6 cellular contexts compared by ENCODE assay signal in the genomic region with DNA sequence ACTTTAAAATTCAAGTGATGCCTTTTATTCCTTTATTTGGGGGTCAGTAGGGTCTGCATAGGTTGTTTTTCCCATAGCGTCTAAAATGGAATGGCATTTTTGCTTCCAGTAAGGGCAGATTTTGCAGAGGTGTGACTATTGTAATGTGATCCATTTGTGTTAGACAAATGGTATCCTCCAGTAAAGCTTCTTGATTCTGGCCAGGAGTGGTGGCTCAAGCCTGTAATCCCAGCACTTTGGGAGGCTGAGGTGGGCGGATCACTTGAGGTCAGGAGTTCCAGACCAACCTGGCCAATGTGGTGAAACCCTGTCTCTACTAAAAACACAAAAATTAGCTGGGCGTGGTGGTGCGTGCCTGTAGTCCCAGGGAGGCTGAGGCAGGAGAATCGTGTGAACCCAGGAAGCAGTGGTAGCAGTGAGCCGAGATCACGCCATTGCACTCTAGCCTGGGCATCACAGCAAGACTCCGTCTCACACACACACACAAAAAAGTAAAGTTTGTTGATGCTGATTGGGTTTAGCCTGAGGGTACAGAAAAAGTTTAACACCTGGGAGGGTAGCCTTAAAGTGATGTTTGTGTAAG. TPM values are rescaled to one million over a fixed set of nuclear protein-coding genes. Genes with fewer than 3 reads are reported as not detected.
DNase-seq lines count a peak whose midpoint lies in the region; ATAC-seq and TF ChIP-seq lines count a peak whose summit lies in the region.
"Not testable (repeated sequence)": the region's sequence is repeated elsewhere in the genome, so short reads cannot be mapped to it uniquely, and the experiment has no call there.

No MANE protein-coding gene starts in this region.

- H3K4me3 ChIP-seq in HUES48 (ENCODE audit: low read depth, low read length) = peak overlapping the region; percentile 51
- peak overlapping the region; percentile 42 for H3K4me3 ChIP-seq in effector memory CD4-positive, alpha-beta T cell (ENCODE audit: insufficient read depth, low read depth, low read length, poor library complexity, severe bottlenecking)
- peak overlapping the region; percentile 37 to 46 for H3K4me3 ChIP-seq in prostate gland
- H3K4me3 ChIP-seq in aorta (ENCODE audit: low read length in 2 of 2) = peak overlapping the region; percentile 41 to 49

- TF ChIP-seq POLR2A in prostate gland (IDR thresholded peaks at IDR 0.05) = peak; percentile 8

- H3K27me3 ChIP-seq in HUES48 (ENCODE audit: control insufficient read depth, insufficient read depth, low read length); effector memory CD4-positive, alpha-beta T cell (replicated peaks; ENCODE audit: control insufficient read depth, insufficient read depth, low read length, poor library complexity, severe bottlenecking); layer of hippocampus (ENCODE audit: control insufficient read depth, insufficient read depth, low read length); prostate gland (replicated peaks; ENCODE audit: insufficient read depth); aorta (ENCODE audit: control insufficient read depth in 1 of 2, insufficient read depth in 2 of 2, low read length in 1 of 2): not testable (repeated sequence)

- not testable (repeated sequence) for ATAC-seq in aorta (ENCODE audit: low FRiP score)

- peak; percentile 32 to 36 for DNase-seq in activated T-cell treated with anti-CD3 and anti-CD28 coated beads, Interleukin-2, amount 50 U/mL, for 48 hours
- not testable (repeated sequence) for DNase-seq in effector memory CD4-positive, alpha-beta T cell; prostate gland (ENCODE audit: low spot score)
- peak; percentile 31 to 40 for DNase-seq in aorta

- not testable (repeated sequence) for TF ChIP-seq CTCF in prostate gland (IDR thresholded peaks at IDR 0.05)

- intact Hi-C loops in prostate gland (cut with DNase I); aorta (cut with DNase I): not testable (repeated sequence)

- WGBS in prostate gland = 40% methylated on average over 8 of the region's 8 CpGs
- WGBS in aorta, 2 donors = 28 to 40% methylated on average over 8 of the region's 8 CpGs

- not testable (repeated sequence) for H3K9ac ChIP-seq in HUES48 (ENCODE audit: low read depth, low read length)

- H3K27ac ChIP-seq in HUES48 (ENCODE audit: low read depth, low read length); aorta (ENCODE audit: low read depth in 1 of 2, low read length in 2 of 2): not testable (repeated sequence)
- H3K27ac ChIP-seq in effector memory CD4-positive, alpha-beta T cell (ENCODE audit: insufficient read depth, low read length, poor library complexity, severe bottlenecking) = peak overlapping the region; percentile 65
- H3K27ac ChIP-seq in layer of hippocampus (ENCODE audit: low read depth, low read length) (peak overlapping the region; percentile 86), prostate gland (peak overlapping the region; percentile 97 to 100)

- not testable (repeated sequence) for H3K36me3 ChIP-seq in HUES48 (ENCODE audit: control insufficient read depth, insufficient read depth, low read length); effector memory CD4-positive, alpha-beta T cell (ENCODE audit: control insufficient read depth, insufficient read depth, low read length); prostate gland; aorta (ENCODE audit: control insufficient read depth in 1 of 2, insufficient read depth in 2 of 2, low read length in 1 of 2)

- H3K4me1 ChIP-seq in HUES48 (ENCODE audit: control insufficient read depth, insufficient read depth, low read length) = peaks cover 14% of the 10 kb centered on the region; the same call in 1 of the 2 replicates
- peaks cover 33% of the 10 kb centered on the region for H3K4me1 ChIP-seq in effector memory CD4-positive, alpha-beta T cell (ENCODE audit: control insufficient read depth, insufficient read depth, low read length, poor library complexity, severe bottlenecking)
- not testable (repeated sequence) for H3K4me1 ChIP-seq in prostate gland (replicated peaks); aorta (ENCODE audit: control insufficient read depth in 1 of 2, insufficient read depth in 2 of 2, low read length in 2 of 2)

- not testable (repeated sequence) for H3K9me3 ChIP-seq in HUES48 (ENCODE audit: control insufficient read depth, insufficient read depth, low read length); effector memory CD4-positive, alpha-beta T cell (ENCODE audit: control insufficient read depth, low read length); prostate gland; aorta (ENCODE audit: control insufficient read depth, low read length)

RNA-seq across cellular contexts. Expression of a gene that starts 2.7 kb away (rescaled TPM):
- total RNA-seq in prostate gland (100 to 1,000 TPM; 230 to 440 TPM), aorta (100 to 1,000 TPM; 194 to 454 TPM)
- 10 to 100 TPM; 55.1 to 98.7 TPM for polyA plus RNA-seq in aorta

RNA-seq across cellular contexts. Expression of a gene that starts 2.9 kb away (rescaled TPM):
- 1 to 10 TPM; 1.5 to 8.5 TPM for total RNA-seq in prostate gland
- total RNA-seq in aorta = 1 to 10 TPM; 1.9 TPM
- 1 to 10 TPM; 1.3 to 2.1 TPM for polyA plus RNA-seq in aorta

RNA-seq across cellular contexts. Expression of a gene that starts 9.5 kb away (rescaled TPM):
- 100 to 1,000 TPM; 331 to 360 TPM for total RNA-seq in prostate gland
- total RNA-seq in aorta = 100 to 1,000 TPM; 155 to 332 TPM
- 10 to 100 TPM; 23.2 to 61.1 TPM for polyA plus RNA-seq in aorta

RNA-seq across cellular contexts. Expression of a gene that starts 11.3 kb away (rescaled TPM):
- total RNA-seq in prostate gland (10 to 100 TPM; 51.9 to 52.5 TPM), aorta (10 to 100 TPM; 32.4 to 33.4 TPM)
- 10 to 100 TPM; 41.7 to 42.2 TPM for polyA plus RNA-seq in aorta

RNA-seq across cellular contexts. Expression of a gene that starts 22.5 kb away (rescaled TPM):
- total RNA-seq in prostate gland (10 to 100 TPM; 38.5 to 49.9 TPM), aorta (10 to 100 TPM; 44.4 to 49.6 TPM)
- polyA plus RNA-seq in aorta = 10 to 100 TPM in 1 of 2 donors, 1 to 10 TPM in 1; 9.8 to 26.4 TPM
